In genomic region chr18:6819332-6819731, GRCh38 we compare ENCODE assay signal across 23 cellular contexts.
A peak's percentile ranks its signal among the peaks of the same experiment; 100 is the strongest.
DNase-seq lines count a peak whose midpoint lies in the region; ATAC-seq and TF ChIP-seq lines count a peak whose summit lies in the region.
"Had no signal": no experiment of that assay in that cellular context is flagged by ENCODE, and none has a peak within 500 bp of the region (broad histone marks: within the 10 kb centered on the region; RNA-seq: fewer than 3 reads in every experiment).

No MANE protein-coding gene starts in this region.

- peaks cover 24% of the 10 kb centered on the region for H3K36me3 Mint-ChIP-seq in endodermal cell (ENCODE audit: low read depth)
- H3K36me3 Mint-ChIP-seq: CD14-positive monocyte; CD4-positive, alpha-beta memory T cell; CD4-positive, CD25-positive, alpha-beta regulatory T cell; CD8-positive, alpha-beta memory T cell had no signal

- no peak overlapping the region for H3K14ac ChIP-seq in trophoblast cell (ENCODE audit: low read length)

- no peaks in the 10 kb centered on the region for H3K9me3 Mint-ChIP-seq in endodermal cell

- no peak overlapping the region for H2AFZ ChIP-seq in trophoblast cell (ENCODE audit: insufficient read depth, low read length, poor library complexity)

- no peak overlapping the region for H3K4me2 ChIP-seq in trophoblast cell (ENCODE audit: low read length)
- H3K4me2 ChIP-seq: BLaER1 had no signal

- H3K4me1 ChIP-seq in endodermal cell (ENCODE audit: control insufficient read depth, insufficient read depth, low read length) (no peaks in the 10 kb centered on the region), trophoblast cell (ENCODE audit: control insufficient read depth in 1 of 2, insufficient read depth in 2 of 2, low read length in 2 of 2) (peaks cover 6% of the 10 kb centered on the region in 2 experiments)
- H3K4me1 ChIP-seq: BE2C, BLaER1 had no signal

- H3K9me3 ChIP-seq in endodermal cell (ENCODE audit: control insufficient read depth, low read length) (peaks cover 17% of the 10 kb centered on the region), trophoblast cell (ENCODE audit: insufficient read depth, low read depth, low read length) (no peaks in the 10 kb centered on the region)
- H3K9me3 ChIP-seq: BE2C, BLaER1 had no signal

- no peak overlapping the region for H3K23ac ChIP-seq in trophoblast cell (ENCODE audit: low read length)

- no peak overlapping the region for H4K8ac ChIP-seq in trophoblast cell (ENCODE audit: low read depth, low read length)

- H3K36me3 ChIP-seq in endodermal cell (ENCODE audit: control insufficient read depth, insufficient read depth, low read length) (peaks cover 21% of the 10 kb centered on the region), trophoblast cell (ENCODE audit: control insufficient read depth in 1 of 2, insufficient read depth in 2 of 2, low read length in 2 of 2) (no peaks in the 10 kb centered on the region)
- H3K36me3 ChIP-seq: BE2C, BLaER1 had no signal

- H4K91ac ChIP-seq in trophoblast cell (ENCODE audit: low read depth, low read length) = no peak overlapping the region

- peaks cover 2% of the 10 kb centered on the region for H3K79me2 ChIP-seq in trophoblast cell (ENCODE audit: control insufficient read depth, insufficient read depth, low read length, poor library complexity)

- peak overlapping the region; percentile 69 for H2BK5ac ChIP-seq in trophoblast cell (ENCODE audit: low read depth, low read length, poor library complexity)

- H3K27me3 ChIP-seq in endodermal cell (ENCODE audit: control insufficient read depth, insufficient read depth, low read length, poor library complexity, severe bottlenecking) = no peaks in the 10 kb centered on the region
- no peaks in the 10 kb centered on the region for H3K27me3 ChIP-seq in trophoblast cell (ENCODE audit: insufficient read depth, low read length)
- H3K27me3 ChIP-seq: BE2C, BLaER1 had no signal

- H3K79me1 ChIP-seq in trophoblast cell (ENCODE audit: low read length) = peaks cover 2% of the 10 kb centered on the region

- DNase-seq in endodermal cell = peak; percentile 54
- no peak for DNase-seq in trophoblast cell
- no peak for DNase-seq in NCI-H2196 (lab: John Stamatoyannopoulos, UW; ENCODE audit: unreplicated experiment)
- DNase-seq: 8988T; ACHN; BE2C; C1 segment of cervical spinal cord; CD4-positive, alpha-beta memory T cell; CD4-positive, CD25-positive, alpha-beta regulatory T cell; CD8-positive, alpha-beta memory T cell; COR-L47; DMS 273 treated with DMSO at 0.1 percent for 48 hours; DMS153; DMS53; DMS79; DND-41; EL; GDM1 had no signal

- H3K27ac ChIP-seq in endodermal cell (ENCODE audit: low read depth, low read length) (no peak overlapping the region), trophoblast cell (ENCODE audit: low read depth, low read length) (peak overlapping the region; percentile 38)
- H3K27ac ChIP-seq: BLaER1 had no signal

- H3K4ac ChIP-seq in trophoblast cell (ENCODE audit: low read depth, low read length) = no peak overlapping the region

- peaks cover 11% of the 10 kb centered on the region for H3K4me1 Mint-ChIP-seq in endodermal cell
- H3K4me1 Mint-ChIP-seq: CD14-positive monocyte; CD4-positive, alpha-beta memory T cell; CD4-positive, CD25-positive, alpha-beta regulatory T cell; CD8-positive, alpha-beta memory T cell had no signal

- H3K27me3 Mint-ChIP-seq in endodermal cell (ENCODE audit: insufficient read depth) = no peaks in the 10 kb centered on the region
- H3K27me3 Mint-ChIP-seq: CD4-positive, alpha-beta memory T cell; CD4-positive, CD25-positive, alpha-beta regulatory T cell; CD8-positive, alpha-beta memory T cell had no signal

- no peak for TF ChIP-seq CTCF in endodermal cell (conservative IDR thresholded peaks at IDR 0.05)

- H3K9ac ChIP-seq in endodermal cell (ENCODE audit: extremely low read depth, low read length, poor library complexity, severe bottlenecking) (no peak overlapping the region), trophoblast cell (ENCODE audit: low read length) (no peak overlapping the region)
- H3K9ac ChIP-seq: BLaER1 had no signal

- H3K18ac ChIP-seq in trophoblast cell (ENCODE audit: low read length) = no peak overlapping the region

- no peak overlapping the region for H3K4me3 Mint-ChIP-seq in endodermal cell
- H3K4me3 Mint-ChIP-seq: CD14-positive monocyte; CD4-positive, alpha-beta memory T cell; CD4-positive, CD25-positive, alpha-beta regulatory T cell; CD8-positive, alpha-beta memory T cell had no signal

- no peak overlapping the region for H2BK12ac ChIP-seq in trophoblast cell (ENCODE audit: low read length)

- peak overlapping the region; percentile 56 for H2BK120ac ChIP-seq in trophoblast cell (ENCODE audit: insufficient read depth, low read length, poor library complexity)

- WGBS in endodermal cell (ENCODE audit: insufficient coverage in 1 of 2, insufficient read length in 1 of 2), 2 experiments = 95% methylated on average over 1 of the region's 1 CpG; no CpG with 5 or more reads in 1 of the 2 experiments
- no CpG with 5 or more reads among the region's 1 CpG for WGBS in trophoblast cell (ENCODE audit: extremely low coverage, insufficient coverage, insufficient read length)

- ATAC-seq in HG03521 (IDR thresholded peaks at IDR 0.05; ENCODE audit: unreplicated experiment) (no peak), HG02885 (IDR thresholded peaks at IDR 0.05; ENCODE audit: poor library complexity, unreplicated experiment) (no peak)
- ATAC-seq: GM12878 had no signal

- H2AK5ac ChIP-seq in trophoblast cell (ENCODE audit: low read length) = no peak overlapping the region

- H3K4me3 ChIP-seq in endodermal cell (ENCODE audit: low read length) (no peak overlapping the region), trophoblast cell (ENCODE audit: low read depth, low read length) (no peak overlapping the region)
- H3K4me3 ChIP-seq: BLaER1, GM12878 had no signal

- H3K27ac Mint-ChIP-seq in endodermal cell = no peak overlapping the region
- H3K27ac Mint-ChIP-seq: CD14-positive monocyte; CD4-positive, alpha-beta memory T cell; CD4-positive, CD25-positive, alpha-beta regulatory T cell; CD8-positive, alpha-beta memory T cell had no signal

- no peak overlapping the region for H4K12ac ChIP-seq in trophoblast cell (ENCODE audit: low read depth, low read length)
